Comparison of ENCODE assay signal across 8 cellular contexts in genomic region chr9:36400332-36401178, GRCh38. TPM values are rescaled to one million over a fixed set of nuclear protein-coding genes. Genes with fewer than 3 reads are reported as not detected.
A peak's percentile ranks its signal among the peaks of the same experiment; 100 is the strongest.
DNase-seq lines count a peak whose midpoint lies in the region; ATAC-seq and TF ChIP-seq lines count a peak whose summit lies in the region.

No MANE protein-coding gene starts in this region.

- H3K4me3 ChIP-seq in GM12875 (ENCODE audit: low read depth, low read length) = peak overlapping the region; percentile 83
- peak overlapping the region; percentile 70 to 94 (median 82) for H3K4me3 ChIP-seq in heart right ventricle
- H3K4me3 ChIP-seq in upper lobe of right lung = peak overlapping the region; percentile 72

- H3K4me1 Mint-ChIP-seq in progenitor cell of endocrine pancreas (ENCODE audit: low read depth) = peaks cover 25% of the 10 kb centered on the region

- 0% methylated on average over 50 to 113 of the region's 113 CpGs for WGBS in adipose tissue, 3 donors
- WGBS in heart right ventricle, 2 donors = 0 to 1% methylated on average over 78 to 113 of the region's 113 CpGs

- H3K9me3 Mint-ChIP-seq in progenitor cell of endocrine pancreas (ENCODE audit: low read depth) = peaks cover 3% of the 10 kb centered on the region

- DNase-seq in NCI-H128 (lab: John Stamatoyannopoulos, UW; ENCODE audit: unreplicated experiment) (peak; percentile 86), SW480 (ENCODE audit: low spot score) (peak; percentile 88), heart right ventricle (peak; percentile 87 to 92), progenitor cell of endocrine pancreas (ENCODE audit: low spot score, unreplicated experiment) (peak; percentile 87), upper lobe of right lung (peak; percentile 96)

- H3K27me3 ChIP-seq in heart right ventricle (no peaks in the 10 kb centered on the region), upper lobe of right lung (no peaks in the 10 kb centered on the region)

- intact Hi-C loops in heart right ventricle (cut with DNase I) = loop anchor here in 3 of 10 donors (10.0 kb wide), 1 partner anchor 84 kb away; no protein-coding TSS in a partner anchor
- intact Hi-C loops in upper lobe of right lung (cut with DNase I) = no loop called here

- H3K36me3 ChIP-seq in heart right ventricle = peaks cover 0 to 4% (median 0%) of the 10 kb centered on the region in 9 donors
- H3K36me3 ChIP-seq in upper lobe of right lung = no peaks in the 10 kb centered on the region

- H3K9me3 ChIP-seq in heart right ventricle (peaks cover 0 to 5% (median 0%) of the 10 kb centered on the region in 11 donors), upper lobe of right lung (no peaks in the 10 kb centered on the region)

- H3K4me1 ChIP-seq in heart right ventricle (peaks cover 0 to 50% (median 30%) of the 10 kb centered on the region in 9 donors), upper lobe of right lung (peaks cover 19% of the 10 kb centered on the region)

- TF ChIP-seq CTCF in GM12875 (IDR thresholded peaks at IDR 0.05; ENCODE audit: borderline replicate concordance, insufficient read depth, low read depth, low read length) (no peak), heart right ventricle (IDR thresholded peaks at IDR 0.05) (peak in 4 of 9 donors; percentile 16 to 41 (median 32)), progenitor cell of endocrine pancreas (IDR thresholded peaks at IDR 0.05; ENCODE audit: unreplicated experiment) (no peak), upper lobe of right lung (IDR thresholded peaks at IDR 0.05) (no peak)

- peaks cover 10% of the 10 kb centered on the region for H3K36me3 Mint-ChIP-seq in progenitor cell of endocrine pancreas (ENCODE audit: insufficient read depth)

- H3K4me3 Mint-ChIP-seq in progenitor cell of endocrine pancreas (ENCODE audit: low read depth) = peak overlapping the region; percentile 90

- H3K27ac Mint-ChIP-seq in progenitor cell of endocrine pancreas = peak overlapping the region; percentile 100

- H3K27me3 Mint-ChIP-seq in progenitor cell of endocrine pancreas = no peaks in the 10 kb centered on the region

- peak overlapping the region; percentile 68 for H3K27ac ChIP-seq in adipose tissue (ENCODE audit: low read depth, low read length)
- H3K27ac ChIP-seq in heart right ventricle = peak overlapping the region; percentile 83 to 94 (median 90)
- H3K27ac ChIP-seq in upper lobe of right lung = peak overlapping the region; percentile 88

- ATAC-seq in HG02759 (IDR thresholded peaks at IDR 0.05; ENCODE audit: unreplicated experiment) (peak; percentile 84), heart right ventricle (peak; percentile 91 to 97 (median 94)), upper lobe of right lung (peak; percentile 95)

RNA-seq across cellular contexts. Expression of gene RNF38, which starts 0.5 kb away (rescaled TPM):
- polyA plus RNA-seq in adipose tissue (10 to 100 TPM; 11.2 to 17.8 (median 14.5) TPM), heart right ventricle (1 to 10 TPM; 6.4 to 8.3 TPM)
- total RNA-seq in heart right ventricle (10 to 100 TPM; 21.1 to 56.0 (median 33.9) TPM), progenitor cell of endocrine pancreas (64.7 and 68.3 TPM in 2 replicates), upper lobe of right lung (49.7 TPM)

Comparison
In these comparisons a context has a peak if more than half of its experiments do, and no peak if none do; other contexts are left out.
1. Peak in every context shown above with its lines: DNase-seq, ATAC-seq, H3K4me3 ChIP-seq and H3K27ac ChIP-seq.